Comparison of ENCODE assay signal across 1 cellular context in the genomic region with DNA sequence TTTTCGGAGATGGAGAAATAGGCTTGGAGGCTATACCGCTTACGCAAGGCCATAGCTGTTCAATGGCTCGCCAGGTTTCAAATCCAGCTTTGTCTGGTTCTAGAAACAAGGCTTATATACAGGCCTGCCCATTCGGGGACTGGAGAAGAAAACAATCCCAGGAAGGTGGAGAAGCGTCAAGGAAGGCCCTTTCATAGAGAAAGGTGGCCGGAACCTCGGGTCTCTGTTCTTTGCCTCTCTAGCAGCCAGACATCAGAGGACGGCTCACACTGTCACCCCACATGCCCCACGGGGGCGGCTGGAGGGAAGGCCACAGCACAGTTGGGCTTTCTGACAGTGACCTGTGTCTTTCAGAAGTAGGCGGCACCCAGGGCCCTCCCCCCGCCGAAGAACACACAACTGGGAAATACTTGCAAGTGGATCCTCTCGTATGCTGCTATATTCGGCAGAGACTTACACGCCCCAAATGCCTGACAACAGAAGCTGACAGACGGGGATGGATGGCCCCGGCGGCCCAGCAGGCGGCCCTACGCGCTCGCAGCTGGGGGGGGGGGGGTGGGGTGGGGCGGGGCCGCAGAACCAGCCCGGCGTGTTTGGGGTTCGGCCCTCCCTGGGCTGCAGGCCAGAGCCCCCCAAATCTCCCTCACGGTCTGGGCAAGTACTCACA.
TF ChIP-seq lines count a peak whose summit lies in the region.

No MANE protein-coding gene starts in this region.

TF ChIP-seq in HepG2, 621 proteins besides CTCF, POLR2A, EP300 and RAD21 (continued from another document and continues in another):
- TF ChIP-seq, protein P1, sequence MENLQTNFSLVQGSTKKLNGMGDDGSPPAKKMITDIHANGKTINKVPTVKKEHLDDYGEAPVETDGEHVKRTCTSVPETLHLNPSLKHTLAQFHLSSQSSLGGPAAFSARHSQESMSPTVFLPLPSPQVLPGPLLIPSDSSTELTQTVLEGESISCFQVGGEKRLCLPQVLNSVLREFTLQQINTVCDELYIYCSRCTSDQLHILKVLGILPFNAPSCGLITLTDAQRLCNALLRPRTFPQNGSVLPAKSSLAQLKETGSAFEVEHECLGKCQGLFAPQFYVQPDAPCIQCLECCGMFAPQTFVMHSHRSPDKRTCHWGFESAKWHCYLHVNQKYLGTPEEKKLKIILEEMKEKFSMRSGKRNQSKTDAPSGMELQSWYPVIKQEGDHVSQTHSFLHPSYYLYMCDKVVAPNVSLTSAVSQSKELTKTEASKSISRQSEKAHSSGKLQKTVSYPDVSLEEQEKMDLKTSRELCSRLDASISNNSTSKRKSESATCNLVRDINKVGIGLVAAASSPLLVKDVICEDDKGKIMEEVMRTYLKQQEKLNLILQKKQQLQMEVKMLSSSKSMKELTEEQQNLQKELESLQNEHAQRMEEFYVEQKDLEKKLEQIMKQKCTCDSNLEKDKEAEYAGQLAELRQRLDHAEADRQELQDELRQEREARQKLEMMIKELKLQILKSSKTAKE (CRISPR knock-in tag; IDR thresholded peaks at IDR 0.05; ENCODE audit: borderline replicate concordance), result no peak
- TF ChIP-seq MAFF (IDR thresholded peaks at IDR 0.05; ENCODE audit: low read depth, low read length) (no peak), U2AF2 (IDR thresholded peaks at IDR 0.05; ENCODE audit: low read depth, low read length) (no peak), RBFOX2 (IDR thresholded peaks at IDR 0.05; ENCODE audit: low read depth, low read length) (no peak), ZNF552 (CRISPR knock-in tag; IDR thresholded peaks at IDR 0.05; ENCODE audit: borderline replicate concordance) (no peak), RARA (CRISPR knock-in tag; IDR thresholded peaks at IDR 0.05) (peak; percentile 11; the same call in 1 of the 2 replicates), XBP1 (CRISPR knock-in tag; IDR thresholded peaks at IDR 0.05) (no peak), ZNF557 (CRISPR knock-in tag; IDR thresholded peaks at IDR 0.05) (no peak), ZFYVE20 (CRISPR knock-in tag; IDR thresholded peaks at IDR 0.05; ENCODE audit: borderline replicate concordance, low read depth) (0 out of 2 replicates have a peak, but pooled peaks have one; percentile 33), NR2F1 (CRISPR knock-in tag; IDR thresholded peaks at IDR 0.05) (no peak), LCORL (IDR thresholded peaks at IDR 0.05) (no peak), LCORL (CRISPR knock-in tag; IDR thresholded peaks at IDR 0.05) (no peak), MLLT10 (CRISPR knock-in tag; IDR thresholded peaks at IDR 0.05) (no peak), ESRRA (CRISPR knock-in tag; IDR thresholded peaks at IDR 0.05; ENCODE audit: low read depth) (no peak), ZNF83 (CRISPR knock-in tag; IDR thresholded peaks at IDR 0.05; ENCODE audit: borderline replicate concordance) (no peak), POLR2G (IDR thresholded peaks at IDR 0.05; ENCODE audit: low read depth, low read length) (no peak), MTA3 (CRISPR knock-in tag; IDR thresholded peaks at IDR 0.05) (no peak), ERF (CRISPR knock-in tag; IDR thresholded peaks at IDR 0.05) (no peak), ZNF775 (CRISPR knock-in tag; IDR thresholded peaks at IDR 0.05; ENCODE audit: borderline replicate concordance) (no peak), ZMYM4 (CRISPR knock-in tag; IDR thresholded peaks at IDR 0.05) (0 out of 2 replicates have a peak, but pooled peaks have one; percentile 2), RXRA (CRISPR knock-in tag; IDR thresholded peaks at IDR 0.05) (no peak), TEAD2 (CRISPR knock-in tag; IDR thresholded peaks at IDR 0.05) (no peak), CBFB (CRISPR knock-in tag; IDR thresholded peaks at IDR 0.05) (no peak), ZNF569 (CRISPR knock-in tag; IDR thresholded peaks at IDR 0.05; ENCODE audit: borderline replicate concordance) (no peak), NKX3-1 (CRISPR knock-in tag; IDR thresholded peaks at IDR 0.05) (no peak), ZNF883 (CRISPR knock-in tag; IDR thresholded peaks at IDR 0.05; ENCODE audit: not compliant biosample characterization) (no peak), NFIC (IDR thresholded peaks at IDR 0.05; ENCODE audit: low read length) (no peak), FOXM1 (CRISPR knock-in tag; IDR thresholded peaks at IDR 0.05) (no peak), POLR2AphosphoS5 (IDR thresholded peaks at IDR 0.05; ENCODE audit: low read depth, low read length) (peak; percentile 14; the same call in 1 of the 2 replicates), SETDB1 (CRISPR knock-in tag; IDR thresholded peaks at IDR 0.05; ENCODE audit: borderline replicate concordance) (no peak), BRCA1 (CRISPR knock-in tag; IDR thresholded peaks at IDR 0.05) (no peak), MIXL1 (CRISPR knock-in tag; IDR thresholded peaks at IDR 0.05) (no peak), ZNF615 (CRISPR knock-in tag; IDR thresholded peaks at IDR 0.05; ENCODE audit: borderline replicate concordance) (no peak), GABPA (IDR thresholded peaks at IDR 0.05; ENCODE audit: low read depth, low read length) (no peak), GABPA (CRISPR knock-in tag; IDR thresholded peaks at IDR 0.05; ENCODE audit: low read depth) (no peak)
- TF ChIP-seq, protein P2, sequence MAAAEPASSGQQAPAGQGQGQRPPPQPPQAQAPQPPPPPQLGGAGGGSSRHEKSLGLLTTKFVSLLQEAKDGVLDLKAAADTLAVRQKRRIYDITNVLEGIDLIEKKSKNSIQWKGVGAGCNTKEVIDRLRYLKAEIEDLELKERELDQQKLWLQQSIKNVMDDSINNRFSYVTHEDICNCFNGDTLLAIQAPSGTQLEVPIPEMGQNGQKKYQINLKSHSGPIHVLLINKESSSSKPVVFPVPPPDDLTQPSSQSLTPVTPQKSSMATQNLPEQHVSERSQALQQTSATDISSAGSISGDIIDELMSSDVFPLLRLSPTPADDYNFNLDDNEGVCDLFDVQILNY (CRISPR knock-in tag; conservative IDR thresholded peaks at IDR 0.05), result no peak
- TF ChIP-seq, protein P3, sequence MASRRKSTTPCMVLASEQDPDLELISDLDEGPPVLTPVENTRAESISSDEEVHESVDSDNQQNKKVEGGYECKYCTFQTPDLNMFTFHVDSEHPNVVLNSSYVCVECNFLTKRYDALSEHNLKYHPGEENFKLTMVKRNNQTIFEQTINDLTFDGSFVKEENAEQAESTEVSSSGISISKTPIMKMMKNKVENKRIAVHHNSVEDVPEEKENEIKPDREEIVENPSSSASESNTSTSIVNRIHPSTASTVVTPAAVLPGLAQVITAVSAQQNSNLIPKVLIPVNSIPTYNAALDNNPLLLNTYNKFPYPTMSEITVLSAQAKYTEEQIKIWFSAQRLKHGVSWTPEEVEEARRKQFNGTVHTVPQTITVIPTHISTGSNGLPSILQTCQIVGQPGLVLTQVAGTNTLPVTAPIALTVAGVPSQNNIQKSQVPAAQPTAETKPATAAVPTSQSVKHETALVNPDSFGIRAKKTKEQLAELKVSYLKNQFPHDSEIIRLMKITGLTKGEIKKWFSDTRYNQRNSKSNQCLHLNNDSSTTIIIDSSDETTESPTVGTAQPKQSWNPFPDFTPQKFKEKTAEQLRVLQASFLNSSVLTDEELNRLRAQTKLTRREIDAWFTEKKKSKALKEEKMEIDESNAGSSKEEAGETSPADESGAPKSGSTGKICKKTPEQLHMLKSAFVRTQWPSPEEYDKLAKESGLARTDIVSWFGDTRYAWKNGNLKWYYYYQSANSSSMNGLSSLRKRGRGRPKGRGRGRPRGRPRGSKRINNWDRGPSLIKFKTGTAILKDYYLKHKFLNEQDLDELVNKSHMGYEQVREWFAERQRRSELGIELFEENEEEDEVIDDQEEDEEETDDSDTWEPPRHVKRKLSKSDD (CRISPR knock-in tag; IDR thresholded peaks at IDR 0.05; ENCODE audit: low read depth), result no peak
- TF ChIP-seq, protein P4, sequence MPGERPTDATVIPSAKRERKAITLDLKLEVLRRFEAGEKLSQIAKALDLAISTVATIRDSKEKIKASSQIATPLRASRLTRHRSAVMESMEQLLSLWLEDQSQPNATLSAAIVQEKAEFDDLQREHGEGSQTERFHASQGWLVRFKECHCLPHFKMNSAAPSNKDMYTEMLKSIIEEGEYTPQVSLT (CRISPR knock-in tag; IDR thresholded peaks at IDR 0.05; ENCODE audit: borderline replicate concordance, low read depth), result no peak
- TF ChIP-seq, protein P5, sequence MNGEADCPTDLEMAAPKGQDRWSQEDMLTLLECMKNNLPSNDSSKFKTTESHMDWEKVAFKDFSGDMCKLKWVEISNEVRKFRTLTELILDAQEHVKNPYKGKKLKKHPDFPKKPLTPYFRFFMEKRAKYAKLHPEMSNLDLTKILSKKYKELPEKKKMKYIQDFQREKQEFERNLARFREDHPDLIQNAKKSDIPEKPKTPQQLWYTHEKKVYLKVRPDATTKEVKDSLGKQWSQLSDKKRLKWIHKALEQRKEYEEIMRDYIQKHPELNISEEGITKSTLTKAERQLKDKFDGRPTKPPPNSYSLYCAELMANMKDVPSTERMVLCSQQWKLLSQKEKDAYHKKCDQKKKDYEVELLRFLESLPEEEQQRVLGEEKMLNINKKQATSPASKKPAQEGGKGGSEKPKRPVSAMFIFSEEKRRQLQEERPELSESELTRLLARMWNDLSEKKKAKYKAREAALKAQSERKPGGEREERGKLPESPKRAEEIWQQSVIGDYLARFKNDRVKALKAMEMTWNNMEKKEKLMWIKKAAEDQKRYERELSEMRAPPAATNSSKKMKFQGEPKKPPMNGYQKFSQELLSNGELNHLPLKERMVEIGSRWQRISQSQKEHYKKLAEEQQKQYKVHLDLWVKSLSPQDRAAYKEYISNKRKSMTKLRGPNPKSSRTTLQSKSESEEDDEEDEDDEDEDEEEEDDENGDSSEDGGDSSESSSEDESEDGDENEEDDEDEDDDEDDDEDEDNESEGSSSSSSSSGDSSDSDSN (CRISPR knock-in tag; IDR thresholded peaks at IDR 0.05), result no peak
- TF ChIP-seq, protein P6, sequence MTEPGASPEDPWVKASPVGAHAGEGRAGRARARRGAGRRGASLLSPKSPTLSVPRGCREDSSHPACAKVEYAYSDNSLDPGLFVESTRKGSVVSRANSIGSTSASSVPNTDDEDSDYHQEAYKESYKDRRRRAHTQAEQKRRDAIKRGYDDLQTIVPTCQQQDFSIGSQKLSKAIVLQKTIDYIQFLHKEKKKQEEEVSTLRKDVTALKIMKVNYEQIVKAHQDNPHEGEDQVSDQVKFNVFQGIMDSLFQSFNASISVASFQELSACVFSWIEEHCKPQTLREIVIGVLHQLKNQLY (CRISPR knock-in tag; IDR thresholded peaks at IDR 0.05), result no peak
- TF ChIP-seq, protein P7, sequence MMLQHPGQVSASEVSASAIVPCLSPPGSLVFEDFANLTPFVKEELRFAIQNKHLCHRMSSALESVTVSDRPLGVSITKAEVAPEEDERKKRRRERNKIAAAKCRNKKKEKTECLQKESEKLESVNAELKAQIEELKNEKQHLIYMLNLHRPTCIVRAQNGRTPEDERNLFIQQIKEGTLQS (CRISPR knock-in tag; IDR thresholded peaks at IDR 0.05), result no peak
- TF ChIP-seq, protein P8, sequence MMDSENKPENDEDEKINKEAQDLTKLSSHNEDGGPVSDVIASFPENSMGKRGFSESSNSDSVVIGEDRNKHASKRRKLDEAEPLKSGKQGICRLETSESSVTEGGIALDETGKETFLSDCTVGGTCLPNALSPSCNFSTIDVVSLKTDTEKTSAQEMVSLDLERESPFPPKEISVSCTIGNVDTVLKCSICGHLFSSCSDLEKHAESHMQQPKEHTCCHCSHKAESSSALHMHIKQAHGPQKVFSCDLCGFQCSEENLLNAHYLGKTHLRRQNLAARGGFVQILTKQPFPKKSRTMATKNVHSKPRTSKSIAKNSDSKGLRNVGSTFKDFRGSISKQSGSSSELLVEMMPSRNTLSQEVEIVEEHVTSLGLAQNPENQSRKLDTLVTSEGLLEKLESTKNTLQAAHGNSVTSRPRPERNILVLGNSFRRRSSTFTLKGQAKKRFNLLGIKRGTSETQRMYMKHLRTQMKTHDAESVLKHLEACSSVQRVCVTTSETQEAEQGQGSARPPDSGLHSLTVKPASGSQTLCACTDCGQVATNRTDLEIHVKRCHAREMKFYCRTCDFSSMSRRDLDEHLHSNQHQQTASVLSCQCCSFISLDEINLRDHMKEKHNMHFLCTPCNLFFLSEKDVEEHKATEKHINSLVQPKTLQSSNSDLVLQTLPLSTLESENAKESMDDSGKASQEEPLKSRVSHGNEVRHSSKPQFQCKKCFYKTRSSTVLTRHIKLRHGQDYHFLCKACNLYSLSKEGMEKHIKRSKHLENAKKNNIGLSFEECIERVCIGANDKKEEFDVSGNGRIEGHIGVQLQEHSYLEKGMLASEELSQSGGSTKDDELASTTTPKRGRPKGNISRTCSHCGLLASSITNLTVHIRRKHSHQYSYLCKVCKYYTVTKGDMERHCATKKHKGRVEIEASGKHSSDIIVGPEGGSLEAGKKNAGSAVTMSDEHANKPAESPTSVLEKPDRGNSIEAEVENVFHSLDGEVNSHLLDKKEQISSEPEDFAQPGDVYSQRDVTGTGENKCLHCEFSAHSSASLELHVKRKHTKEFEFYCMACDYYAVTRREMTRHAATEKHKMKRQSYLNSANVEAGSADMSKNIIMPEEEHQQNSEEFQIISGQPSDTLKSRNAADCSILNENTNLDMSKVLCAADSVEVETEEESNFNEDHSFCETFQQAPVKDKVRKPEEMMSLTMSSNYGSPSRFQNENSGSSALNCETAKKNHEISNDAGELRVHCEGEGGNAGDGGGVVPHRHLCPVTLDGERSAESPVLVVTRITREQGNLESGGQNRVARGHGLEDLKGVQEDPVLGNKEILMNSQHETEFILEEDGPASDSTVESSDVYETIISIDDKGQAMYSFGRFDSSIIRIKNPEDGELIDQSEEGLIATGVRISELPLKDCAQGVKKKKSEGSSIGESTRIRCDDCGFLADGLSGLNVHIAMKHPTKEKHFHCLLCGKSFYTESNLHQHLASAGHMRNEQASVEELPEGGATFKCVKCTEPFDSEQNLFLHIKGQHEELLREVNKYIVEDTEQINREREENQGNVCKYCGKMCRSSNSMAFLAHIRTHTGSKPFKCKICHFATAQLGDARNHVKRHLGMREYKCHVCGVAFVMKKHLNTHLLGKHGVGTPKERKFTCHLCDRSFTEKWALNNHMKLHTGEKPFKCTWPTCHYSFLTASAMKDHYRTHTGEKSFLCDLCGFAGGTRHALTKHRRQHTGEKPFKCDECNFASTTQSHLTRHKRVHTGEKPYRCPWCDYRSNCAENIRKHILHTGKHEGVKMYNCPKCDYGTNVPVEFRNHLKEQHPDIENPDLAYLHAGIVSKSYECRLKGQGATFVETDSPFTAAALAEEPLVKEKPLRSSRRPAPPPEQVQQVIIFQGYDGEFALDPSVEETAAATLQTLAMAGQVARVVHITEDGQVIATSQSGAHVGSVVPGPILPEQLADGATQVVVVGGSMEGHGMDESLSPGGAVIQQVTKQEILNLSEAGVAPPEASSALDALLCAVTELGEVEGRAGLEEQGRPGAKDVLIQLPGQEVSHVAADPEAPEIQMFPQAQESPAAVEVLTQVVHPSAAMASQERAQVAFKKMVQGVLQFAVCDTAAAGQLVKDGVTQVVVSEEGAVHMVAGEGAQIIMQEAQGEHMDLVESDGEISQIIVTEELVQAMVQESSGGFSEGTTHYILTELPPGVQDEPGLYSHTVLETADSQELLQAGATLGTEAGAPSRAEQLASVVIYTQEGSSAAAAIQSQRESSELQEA (CRISPR knock-in tag; IDR thresholded peaks at IDR 0.05; ENCODE audit: not compliant biosample characterization), result no peak
- TF ChIP-seq, protein P9, sequence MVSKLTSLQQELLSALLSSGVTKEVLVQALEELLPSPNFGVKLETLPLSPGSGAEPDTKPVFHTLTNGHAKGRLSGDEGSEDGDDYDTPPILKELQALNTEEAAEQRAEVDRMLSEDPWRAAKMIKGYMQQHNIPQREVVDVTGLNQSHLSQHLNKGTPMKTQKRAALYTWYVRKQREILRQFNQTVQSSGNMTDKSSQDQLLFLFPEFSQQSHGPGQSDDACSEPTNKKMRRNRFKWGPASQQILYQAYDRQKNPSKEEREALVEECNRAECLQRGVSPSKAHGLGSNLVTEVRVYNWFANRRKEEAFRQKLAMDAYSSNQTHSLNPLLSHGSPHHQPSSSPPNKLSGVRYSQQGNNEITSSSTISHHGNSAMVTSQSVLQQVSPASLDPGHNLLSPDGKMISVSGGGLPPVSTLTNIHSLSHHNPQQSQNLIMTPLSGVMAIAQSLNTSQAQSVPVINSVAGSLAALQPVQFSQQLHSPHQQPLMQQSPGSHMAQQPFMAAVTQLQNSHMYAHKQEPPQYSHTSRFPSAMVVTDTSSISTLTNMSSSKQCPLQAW (CRISPR knock-in tag; IDR thresholded peaks at IDR 0.05), result no peak
